In genomic region chr6:136249811-136250685, GRCh38 we compare ENCODE assay signal across 8 cellular contexts.
DNase-seq lines count a peak whose midpoint lies in the region; ATAC-seq lines count a peak whose summit lies in the region.

Gene MTFR2, minus strand, starts transcription at chr6:136250311. Its CDS starts 1,212 bp downstream, at chr6:136249099.

- H2AFZ ChIP-seq in ACC112 (ENCODE audit: low read length, unreplicated experiment): peak within 1 kb of the TSS; percentile 71

- ATAC-seq in GM18868 (IDR thresholded peaks at IDR 0.05; ENCODE audit: unreplicated experiment) (peak; percentile 97), HG03103 (IDR thresholded peaks at IDR 0.05; ENCODE audit: low read depth, unreplicated experiment) (peak; percentile 96)

- H3K27ac ChIP-seq in ACC112 (ENCODE audit: low read depth, low read length): peak within 1 kb of the TSS; percentile 13; the same call in 1 of the 2 replicates

- no peaks in the 10 kb centered on the region; the same call in 1 of the 2 replicates for H3K36me3 ChIP-seq in ACC112 (ENCODE audit: insufficient read depth, low read length)

- peaks cover 10% of the 10 kb centered on the region for H3K4me1 ChIP-seq in ACC112 (ENCODE audit: control insufficient read depth, insufficient read depth, low read length, unreplicated experiment)

- no peaks in the 10 kb centered on the region for H3K27me3 ChIP-seq in ACC112 (ENCODE audit: insufficient read depth, low read length)

- peaks cover 21% of the 10 kb centered on the region for H3K79me2 ChIP-seq in ACC112 (ENCODE audit: control insufficient read depth, insufficient read depth, low read length, unreplicated experiment)

- DNase-seq in NCI-H2171 (lab: John Stamatoyannopoulos, UW): peak; percentile 95
- DNase-seq in UCSD-AML1 (lab: John Stamatoyannopoulos, UW; ENCODE audit: unreplicated experiment): peak; percentile 93
- DNase-seq in brain pericyte (ENCODE audit: low read depth, low spot score): peak; percentile 91
- DNase-seq in skeletal muscle cell (ENCODE audit: low read depth): peak; percentile 96

- H3K4me3 ChIP-seq in ACC112 (ENCODE audit: low read depth, low read length): peak within 1 kb of the TSS; percentile 90
- peak within 1 kb of the TSS; percentile 87 for H3K4me3 ChIP-seq in iPS-11a (ENCODE audit: low read depth, low read length)
- peak within 1 kb of the TSS; percentile 84 for H3K4me3 ChIP-seq in skeletal muscle cell (ENCODE audit: low read depth, low read length)

Comparison
In these comparisons a context has a peak if more than half of its experiments do, and no peak if none do; other contexts are left out.
1. Peak in every context shown above with its lines: DNase-seq, ATAC-seq, H3K4me3 ChIP-seq and H3K27ac ChIP-seq.